In genomic region chr12:51774936-51775335, GRCh38 we compare ENCODE assay signal across 27 cellular contexts.
"Had no signal": no experiment of that assay in that cellular context is flagged by ENCODE, and none has a peak within 500 bp of the region (broad histone marks: within the 10 kb centered on the region; RNA-seq: fewer than 3 reads in every experiment).

No MANE protein-coding gene starts in this region.

- H3K4me3 ChIP-seq: colonic mucosa, esophagus squamous epithelium, gastrocnemius medialis, heart right ventricle, left lung, lower lobe of right lung, mucosa of descending colon had no signal

- ATAC-seq: effector memory CD8-positive, alpha-beta T cell; esophagus mucosa; gastrocnemius medialis; heart right ventricle; left cardiac atrium; left lung; left ventricle myocardium superior; lower lobe of right lung; mucosa of descending colon had no signal

- H3K27ac ChIP-seq: colonic mucosa, epithelial cell of prostate, esophagus squamous epithelium, gastrocnemius medialis, heart right ventricle, left lung, lower lobe of right lung had no signal

- H3K27ac Mint-ChIP-seq: dendritic cell treated with granulocyte-macrophage colony-stimulating factor and Interleukin-4, amounts not matched to agents 40 ng/mL and 50 ng/mL, for 4 days; effector memory CD8-positive, alpha-beta T cell; endodermal cell; mesothelial cell of epicardium had no signal

- H3K9me3 ChIP-seq: colonic mucosa, esophagus squamous epithelium, gastrocnemius medialis, heart right ventricle, left lung, lower lobe of right lung, mucosa of descending colon had no signal

- H3K36me3 ChIP-seq: colonic mucosa, esophagus squamous epithelium, gastrocnemius medialis, heart right ventricle, left lung, lower lobe of right lung had no signal

- H3K27me3 ChIP-seq: colonic mucosa, esophagus squamous epithelium, gastrocnemius medialis, left lung had no signal

- H3K4me1 ChIP-seq: colonic mucosa, esophagus squamous epithelium, gastrocnemius medialis, left lung, lower lobe of right lung had no signal

- H3K4me3 Mint-ChIP-seq: dendritic cell treated with granulocyte-macrophage colony-stimulating factor and Interleukin-4, amounts not matched to agents 40 ng/mL and 50 ng/mL, for 4 days; effector memory CD8-positive, alpha-beta T cell; endodermal cell; mesothelial cell of epicardium had no signal

- H3K9me3 Mint-ChIP-seq: dendritic cell treated with granulocyte-macrophage colony-stimulating factor and Interleukin-4, amounts not matched to agents 40 ng/mL and 50 ng/mL, for 4 days; effector memory CD8-positive, alpha-beta T cell had no signal

- DNase-seq: colonic mucosa; cortex of kidney; effector CD8-positive, alpha-beta T cell; effector memory CD8-positive, alpha-beta T cell; endodermal cell; erythroblast; esophagus squamous epithelium; foreskin fibroblast; foreskin melanocyte; gastrocnemius medialis; glutamatergic neuron; head of caudate nucleus; heart right ventricle; hippocampal formation; left cardiac atrium; left lung; left ventricle myocardium superior; lower lobe of right lung; mesenchymal stem cell; mucosa of descending colon had no signal

- FAIRE-seq: endometrium, islet of Langerhans, keratinocyte had no signal

- H3K4me1 Mint-ChIP-seq: mesothelial cell of epicardium had no signal
